ENCODE assay signal across 8 cellular contexts in the genomic region with DNA sequence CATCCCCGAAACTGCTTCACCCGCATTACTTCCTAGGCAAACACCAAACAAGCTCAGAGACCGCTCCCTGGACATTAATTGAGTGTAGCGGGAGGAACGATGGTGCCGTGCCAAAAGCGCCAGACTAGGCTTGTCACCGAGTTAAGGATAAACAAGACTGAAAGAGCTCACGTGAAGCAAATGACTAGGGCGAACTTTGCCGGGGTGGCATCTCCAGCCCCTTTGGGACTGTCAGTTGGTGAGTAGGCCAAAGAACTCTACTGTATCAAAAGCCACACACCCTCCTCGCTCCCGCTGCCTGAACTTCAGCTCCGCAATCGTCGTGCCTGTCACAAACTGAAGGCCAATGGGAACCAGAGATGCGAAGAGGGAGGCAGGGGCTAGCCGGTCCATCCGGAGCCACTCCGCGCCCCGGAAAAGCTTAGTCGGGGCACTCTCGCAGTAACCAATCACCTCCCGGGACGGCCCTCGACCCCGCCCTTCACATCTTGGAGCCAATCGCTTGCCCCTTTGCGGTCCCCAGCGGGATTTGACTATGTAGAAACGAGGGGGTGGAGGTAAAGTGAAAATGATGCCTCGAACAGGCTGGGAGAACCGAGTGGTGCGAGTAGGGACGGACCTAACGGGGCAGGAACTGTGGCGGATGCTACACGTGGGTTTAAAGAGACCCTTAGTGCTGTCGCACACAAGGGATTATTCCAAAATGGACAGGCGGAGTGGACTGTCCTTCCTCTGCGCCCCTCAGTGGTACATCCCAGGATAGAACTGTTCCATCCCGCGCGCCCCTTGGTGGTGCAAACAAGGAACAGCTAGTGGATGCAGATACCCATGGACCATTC. TPM values are rescaled to one million over a fixed set of nuclear protein-coding genes. Genes with fewer than 3 reads are reported as not detected.
A peak's percentile ranks its signal among the peaks of the same experiment; 100 is the strongest.
DNase-seq lines count a peak whose midpoint lies in the region; ATAC-seq and TF ChIP-seq lines count a peak whose summit lies in the region.

No MANE protein-coding gene starts in this region.

- H3K9me3 Mint-ChIP-seq in chondrocyte (ENCODE audit: low read depth): peaks cover 6% of the 10 kb centered on the region

- ATAC-seq in GM19043 (IDR thresholded peaks at IDR 0.05; ENCODE audit: low read depth, unreplicated experiment): peak; percentile 96
- ATAC-seq in HG03378 (IDR thresholded peaks at IDR 0.05; ENCODE audit: unreplicated experiment): peak; percentile 92

- TF ChIP-seq CTCF in chondrocyte (IDR thresholded peaks at IDR 0.05) (peak; percentile 80), kidney epithelial cell (IDR thresholded peaks at IDR 0.05; ENCODE audit: insufficient read depth, low read length, poor library complexity, severe bottlenecking) (peak; percentile 59)

- H3K27ac Mint-ChIP-seq in chondrocyte (ENCODE audit: unreplicated experiment): peak overlapping the region; percentile 99

- H3K36me3 ChIP-seq in kidney epithelial cell (ENCODE audit: control insufficient read depth, insufficient read depth, low read length): no peaks in the 10 kb centered on the region

- peak overlapping the region; percentile 67 for H3K4me3 ChIP-seq in kidney epithelial cell (ENCODE audit: low read depth, low read length)

- peak; percentile 80 for DNase-seq in AML-193 (lab: John Stamatoyannopoulos, UW)
- DNase-seq in NCI-H446 treated with DMSO at 0.1 percent for 48 hours (lab: John Stamatoyannopoulos, UW): peak; percentile 93
- DNase-seq in activated CD4-positive, alpha-beta T cell treated with anti-CD3 and anti-CD28 coated beads for 1 hour: peak; percentile 84
- peak; percentile 97 for DNase-seq in chondrocyte (ENCODE audit: low spot score)
- DNase-seq in kidney epithelial cell (ENCODE audit: low read depth): peak; percentile 70
- DNase-seq in stimulated activated CD4-positive, alpha-beta T cell treated with anti-CD3 and anti-CD28 coated beads, Interleukin-15, amount 100 ng/mL, for 48 hours (ENCODE audit: low read depth in 2 of 2): peak; percentile 86 to 87

- peak overlapping the region; percentile 85 for H3K4me3 Mint-ChIP-seq in chondrocyte (ENCODE audit: unreplicated experiment)

- H3K27me3 Mint-ChIP-seq in chondrocyte (ENCODE audit: low read depth): no peaks in the 10 kb centered on the region

- peaks cover 12% of the 10 kb centered on the region for H3K4me1 Mint-ChIP-seq in chondrocyte (ENCODE audit: low read depth)

- H3K36me3 Mint-ChIP-seq in chondrocyte (ENCODE audit: low read depth): no peaks in the 10 kb centered on the region

- H3K27me3 ChIP-seq in kidney epithelial cell (ENCODE audit: control insufficient read depth, insufficient read depth, low read length): no peaks in the 10 kb centered on the region

RNA-seq across cellular contexts. Expression of gene FAM156A, which starts 37.0 kb away (rescaled TPM):
- total RNA-seq in chondrocyte (23.8 to 39.9 TPM (median 25.2 TPM) in 3 replicates), kidney epithelial cell (3.9 and 7.2 TPM in 2 replicates)

RNA-seq across cellular contexts. Expression of gene GPR173, which starts 53.2 kb away (rescaled TPM):
- total RNA-seq in chondrocyte: 7.9 to 18.2 TPM (median 8.5 TPM) in 3 replicates
- total RNA-seq in kidney epithelial cell: 4.8 and 6.4 TPM in 2 replicates

Comparison
In these comparisons a context has a peak if more than half of its experiments do, and no peak if none do; other contexts are left out.
1. Peak in every context shown above with its lines: DNase-seq, ATAC-seq and H3K4me3 ChIP-seq.